Comparison of ENCODE assay signal across 12 cellular contexts in genomic region chr3:144636833-144637232, GRCh38.
DNase-seq lines count a peak whose midpoint lies in the region; ATAC-seq, FAIRE-seq and TF ChIP-seq lines count a peak whose summit lies in the region.
"Had no signal": no experiment of that assay in that cellular context is flagged by ENCODE, and none has a peak within 500 bp of the region (broad histone marks: within the 10 kb centered on the region; RNA-seq: fewer than 3 reads in every experiment).

No MANE protein-coding gene starts in this region.

- H3K4me3 Mint-ChIP-seq in endodermal cell, result no peak overlapping the region
- H3K4me3 Mint-ChIP-seq: activated naive CD8-positive, alpha-beta T cell treated with anti-CD3 and anti-CD28 coated beads, Interleukin-2, amount 50 U/mL, for 24 hours had no signal

- WGBS in endodermal cell (ENCODE audit: insufficient coverage in 1 of 2, insufficient read length in 1 of 2), 2 experiments, result 66% methylated on average over 2 of the region's 2 CpGs; no CpG with 5 or more reads in 1 of the 2 experiments
- WGBS in pancreas, 2 donors, result 35 to 40% methylated on average over 2 of the region's 2 CpGs

- no peaks in the 10 kb centered on the region for H3K36me3 Mint-ChIP-seq in endodermal cell (ENCODE audit: low read depth)

- intact Hi-C loops in pancreas (cut with DNase I), result no loop called here

- no peak overlapping the region for H3K27ac Mint-ChIP-seq in endodermal cell
- H3K27ac Mint-ChIP-seq: activated naive CD8-positive, alpha-beta T cell treated with anti-CD3 and anti-CD28 coated beads, Interleukin-2, amount 50 U/mL, for 24 hours had no signal

- H3K9ac ChIP-seq in HUES6 (ENCODE audit: low read length) (no peak overlapping the region), endodermal cell (ENCODE audit: extremely low read depth, low read length, poor library complexity, severe bottlenecking) (no peak overlapping the region)

- H3K27me3 Mint-ChIP-seq in endodermal cell (ENCODE audit: insufficient read depth), result no peaks in the 10 kb centered on the region

- H3K9me3 Mint-ChIP-seq in endodermal cell, result peaks cover 4% of the 10 kb centered on the region
- H3K9me3 Mint-ChIP-seq: activated naive CD8-positive, alpha-beta T cell treated with anti-CD3 and anti-CD28 coated beads, Interleukin-2, amount 50 U/mL, for 24 hours had no signal

- DNase-seq in endodermal cell, result peak; percentile 85
- peak in 1 of 6 donors; percentile 11 for DNase-seq in pancreas
- DNase-seq in stimulated activated CD4-positive, alpha-beta T cell treated with anti-CD3 and anti-CD28 coated beads, Interleukin-15, amount 100 ng/mL, for 24 hours, result no peak
- no peak for DNase-seq in GM10248 (ENCODE audit: extremely low spot score)
- DNase-seq: activated naive CD8-positive, alpha-beta T cell treated with anti-CD3 and anti-CD28 coated beads, Interleukin-2, amount 50 U/mL, for 24 hours; colonic mucosa; left lung; NCI-H510A; thyroid gland had no signal

- POLR2A ChIA-PET in GM10248 (lab: Yijun Ruan, JAX), result no interaction called here

- CTCF ChIA-PET in GM10248 (lab: Yijun Ruan, JAX), result interaction anchor here (1.1 to 1.8 kb wide), 2 partner anchors 8 to 9 kb away, joined by 3 to 8 read pairs; no protein-coding TSS in a partner anchor

- H3K27ac ChIP-seq in HUES6 (ENCODE audit: low read depth, low read length), result no peak overlapping the region
- H3K27ac ChIP-seq in endodermal cell (ENCODE audit: low read depth, low read length), result no peak overlapping the region
- H3K27ac ChIP-seq in pancreas, result no peak overlapping the region
- H3K27ac ChIP-seq: colonic mucosa, left lung, thyroid gland had no signal

- no peaks in the 10 kb centered on the region for H3K4me1 Mint-ChIP-seq in endodermal cell
- H3K4me1 Mint-ChIP-seq: activated naive CD8-positive, alpha-beta T cell treated with anti-CD3 and anti-CD28 coated beads, Interleukin-2, amount 50 U/mL, for 24 hours had no signal

- ATAC-seq in GM18505 (IDR thresholded peaks at IDR 0.05; ENCODE audit: unreplicated experiment) (peak; percentile 64), pancreas (peak in 3 of 4 donors; percentile 28 to 72 (median 43)), GM21515 (IDR thresholded peaks at IDR 0.05; ENCODE audit: unreplicated experiment) (no peak)
- ATAC-seq: activated naive CD8-positive, alpha-beta T cell treated with anti-CD3 and anti-CD28 coated beads, Interleukin-2, amount 50 U/mL, for 24 hours; left lung had no signal

- H3K9me3 ChIP-seq in HUES6 (ENCODE audit: control insufficient read depth, insufficient read depth, low read depth, low read length) (no peaks in the 10 kb centered on the region), endodermal cell (ENCODE audit: control insufficient read depth, low read length) (no peaks in the 10 kb centered on the region), pancreas (no peaks in the 10 kb centered on the region)
- H3K9me3 ChIP-seq: colonic mucosa, left lung, thyroid gland had no signal

- TF ChIP-seq POLR2A in GM18505 (IDR thresholded peaks at IDR 0.05; ENCODE audit: borderline replicate concordance, extremely low read depth, insufficient read depth, insufficient read length), result no peak

- no peaks in the 10 kb centered on the region for H3K36me3 ChIP-seq in HUES6 (ENCODE audit: control insufficient read depth, insufficient read depth, low read length)
- no peaks in the 10 kb centered on the region for H3K36me3 ChIP-seq in endodermal cell (ENCODE audit: control insufficient read depth, insufficient read depth, low read length)
- no peaks in the 10 kb centered on the region for H3K36me3 ChIP-seq in pancreas
- H3K36me3 ChIP-seq: colonic mucosa, left lung, thyroid gland had no signal

- TF ChIP-seq CTCF in endodermal cell (conservative IDR thresholded peaks at IDR 0.05) (peak; percentile 73), pancreas (IDR thresholded peaks at IDR 0.05) (no peak), GM10248 (IDR thresholded peaks at IDR 0.05; ENCODE audit: control extremely low read depth, extremely low read depth, low read depth, missing control alignments) (no peak)

- H3K4me3 ChIP-seq in HUES6 (ENCODE audit: low read depth, low read length), result 0 out of 2 replicates have a peak overlapping the region, but pooled peaks have one; percentile 23
- H3K4me3 ChIP-seq in endodermal cell (ENCODE audit: low read length), result no peak overlapping the region
- no peak overlapping the region for H3K4me3 ChIP-seq in pancreas
- H3K4me3 ChIP-seq: colonic mucosa, left lung, thyroid gland had no signal

- H3K4me1 ChIP-seq in HUES6 (ENCODE audit: control insufficient read depth, insufficient read depth, low read length) (no peaks in the 10 kb centered on the region), endodermal cell (ENCODE audit: control insufficient read depth, insufficient read depth, low read length) (no peaks in the 10 kb centered on the region), pancreas (no peaks in the 10 kb centered on the region)
- H3K4me1 ChIP-seq: colonic mucosa, left lung, thyroid gland had no signal

- FAIRE-seq in pancreas (lab: Jason Lieb, UNC), result no peak

- H3K27me3 ChIP-seq in HUES6 (ENCODE audit: control insufficient read depth, insufficient read depth, low read length), result no peaks in the 10 kb centered on the region
- H3K27me3 ChIP-seq in endodermal cell (ENCODE audit: control insufficient read depth, insufficient read depth, low read length, poor library complexity, severe bottlenecking), result no peaks in the 10 kb centered on the region
- no peaks in the 10 kb centered on the region for H3K27me3 ChIP-seq in pancreas
- H3K27me3 ChIP-seq: colonic mucosa, left lung, thyroid gland had no signal
